In genomic region chr16:68237243-68238028, GRCh38 we compare ENCODE assay signal across 1 cellular context.
TF ChIP-seq lines count a peak whose summit lies in the region.

No MANE protein-coding gene starts in this region.

TF ChIP-seq in HepG2, 621 proteins besides CTCF, POLR2A, EP300 and RAD21 (continued from another document and continues in another):
- TF ChIP-seq AHR (CRISPR knock-in tag; IDR thresholded peaks at IDR 0.05), result no peak; the same call in none of the 2 replicates
- TF ChIP-seq SNRNP70 (IDR thresholded peaks at IDR 0.05; ENCODE audit: low read depth, low read length), result no peak
- peak; percentile 8; the same call in 1 of the 2 replicates for TF ChIP-seq ZNF598 (CRISPR knock-in tag; IDR thresholded peaks at IDR 0.05; ENCODE audit: borderline replicate concordance)
- no peak; the same call in none of the 2 replicates for TF ChIP-seq CEBPG (CRISPR knock-in tag; IDR thresholded peaks at IDR 0.05)
- TF ChIP-seq ARNT (IDR thresholded peaks at IDR 0.05), result no peak
- no peak for TF ChIP-seq ZNF333 (CRISPR knock-in tag; IDR thresholded peaks at IDR 0.05; ENCODE audit: borderline replicate concordance)
- TF ChIP-seq NFAT5 (CRISPR knock-in tag; IDR thresholded peaks at IDR 0.05), result peak; percentile 75; the same call in 1 of the 2 replicates
- TF ChIP-seq GTF2F1 (IDR thresholded peaks at IDR 0.05; ENCODE audit: low read length), result no peak
- no peak for TF ChIP-seq DZIP1 (CRISPR knock-in tag; IDR thresholded peaks at IDR 0.05)
- peak; percentile 99 for TF ChIP-seq ZNF281 (CRISPR knock-in tag; IDR thresholded peaks at IDR 0.05; ENCODE audit: borderline replicate concordance)
- TF ChIP-seq ATF2 (CRISPR knock-in tag; IDR thresholded peaks at IDR 0.05), result peak; percentile 82
- peak; percentile 94 for TF ChIP-seq ZSCAN31 (CRISPR knock-in tag; IDR thresholded peaks at IDR 0.05; ENCODE audit: low read depth)
- peak; percentile 95 for TF ChIP-seq ZNF609 (CRISPR knock-in tag; IDR thresholded peaks at IDR 0.05; ENCODE audit: borderline replicate concordance)
- TF ChIP-seq ZNF205 (CRISPR knock-in tag; IDR thresholded peaks at IDR 0.05), result peak; percentile 56; the same call in 1 of the 2 replicates
- TF ChIP-seq PLRG1 (conservative IDR thresholded peaks at IDR 0.05), result no peak
- peak; percentile 42; the same call in 1 of the 2 replicates for TF ChIP-seq MYNN (CRISPR knock-in tag; IDR thresholded peaks at IDR 0.05; ENCODE audit: low read depth)
- TF ChIP-seq ZNF619 (CRISPR knock-in tag; IDR thresholded peaks at IDR 0.05), result peak; percentile 53; the same call in 1 of the 2 replicates
- TF ChIP-seq ZNF580 (CRISPR knock-in tag; IDR thresholded peaks at IDR 0.05; ENCODE audit: borderline replicate concordance, low read depth), result no peak; the same call in 1 of the 2 replicates
- no peak; the same call in 1 of the 2 replicates for TF ChIP-seq ZNF770 (CRISPR knock-in tag; IDR thresholded peaks at IDR 0.05)
- no peak; the same call in none of the 2 replicates for TF ChIP-seq ETV6 (CRISPR knock-in tag; conservative IDR thresholded peaks at IDR 0.05)
- peak; percentile 100 for TF ChIP-seq TEAD3 (CRISPR knock-in tag; optimal IDR thresholded peaks at IDR 0.05; ENCODE audit: borderline replicate concordance)
- 0 out of 2 replicates have a peak, but pooled peaks have one; percentile 78 for TF ChIP-seq ZNF83 (CRISPR knock-in tag; IDR thresholded peaks at IDR 0.05; ENCODE audit: borderline replicate concordance)
- no peak for TF ChIP-seq ZNF530 (CRISPR knock-in tag; IDR thresholded peaks at IDR 0.05; ENCODE audit: low read depth)
- peak; percentile 94 for TF ChIP-seq PATZ1 (CRISPR knock-in tag; IDR thresholded peaks at IDR 0.05)
- no peak for TF ChIP-seq KLF9 (CRISPR knock-in tag; IDR thresholded peaks at IDR 0.05; ENCODE audit: low read depth)
- no peak for TF ChIP-seq NFRKB (IDR thresholded peaks at IDR 0.05)
- TF ChIP-seq ZNF891 (CRISPR knock-in tag; IDR thresholded peaks at IDR 0.05), result peak; percentile 57; the same call in 1 of the 2 replicates
- peak; percentile 59; the same call in 1 of the 2 replicates for TF ChIP-seq ZSCAN25 (CRISPR knock-in tag; IDR thresholded peaks at IDR 0.05)
- TF ChIP-seq REL (CRISPR knock-in tag; conservative IDR thresholded peaks at IDR 0.05), result peak; percentile 41; the same call in 1 of the 2 replicates
- TF ChIP-seq ZUFSP (CRISPR knock-in tag; IDR thresholded peaks at IDR 0.05; ENCODE audit: borderline replicate concordance), result no peak
